ENCODE assay signal across 34 cellular contexts in genomic region chr3:161405087-161405486, GRCh38. TPM values are rescaled to one million over a fixed set of nuclear protein-coding genes. Genes with fewer than 3 reads are reported as not detected.
"Had no signal": no experiment of that assay in that cellular context is flagged by ENCODE, and none has a peak within 500 bp of the region (broad histone marks: within the 10 kb centered on the region; RNA-seq: fewer than 3 reads in every experiment).

No MANE protein-coding gene starts in this region.

- H3K4me1 ChIP-seq: adrenal gland, ascending aorta, breast epithelium had no signal

- H3K27ac ChIP-seq: adrenal gland, ascending aorta, body of pancreas, brain microvascular endothelial cell, breast epithelium, cardiac muscle cell had no signal

- H3K27me3 ChIP-seq: adrenal gland, ascending aorta, body of pancreas, brain microvascular endothelial cell, breast epithelium, cardiac muscle cell had no signal

- DNase-seq: activated effector memory CD4-positive, alpha-beta T cell treated with anti-CD3 and anti-CD28 coated beads, Interleukin-2, amount 50 U/mL, for 16 hours; activated effector memory CD4-positive, alpha-beta T cell treated with Interleukin-2 at 50 U/mL for 16 hours; activated gamma-delta T cell; activated gamma-delta T cell treated with Interleukin-2 at 50 U/mL for 16 hours; activated naive CD4-positive, alpha-beta T cell; activated naive CD4-positive, alpha-beta T cell treated with anti-CD3 and anti-CD28 coated beads for 36 hours; activated naive CD4-positive, alpha-beta T cell treated with anti-CD3 and anti-CD28 coated beads, Interleukin-2, amount 10 ng/mL, durations not matched to agents 7 days and 5 days; activated naive CD4-positive, alpha-beta T cell treated with anti-CD3 and anti-CD28 coated beads, Interleukin-2, amount 50 U/mL, for 16 hours; activated naive CD4-positive, alpha-beta T cell treated with Interleukin-2 at 50 U/mL for 16 hours; activated naive CD8-positive, alpha-beta T cell treated with anti-CD3 and anti-CD28 coated beads for 36 hours; activated naive CD8-positive, alpha-beta T cell treated with anti-CD3 and anti-CD28 coated beads, Interleukin-2, amount 10 ng/mL, durations not matched to agents 7 days and 5 days; activated naive CD8-positive, alpha-beta T cell treated with anti-CD3 and anti-CD28 coated beads, Interleukin-2, amount 50 U/mL, for 24 hours; activated T-cell treated with anti-CD3 and anti-CD28 coated beads, Interleukin-2, amount 50 U/mL, for 24 hours; activated T-cell treated with anti-CD3 and anti-CD28 coated beads, Interleukin-2, amount 50 U/mL, for 4 hours; activated T-cell treated with anti-CD3 and anti-CD28 coated beads, Interleukin-2, amount 50 U/mL, for 48 hours; activated T-cell treated with anti-CD3 and anti-CD28 coated beads, Interleukin-2, amount 50 U/mL, for 72 hours; adrenal gland; amniotic stem cell; amygdala; anterior cingulate cortex; aorta; body of pancreas; brain microvascular endothelial cell; caudate nucleus; central memory CD4-positive, alpha-beta T cell; cerebellar nuclear complex had no signal

- H3K9me3 ChIP-seq: adrenal gland, ascending aorta, body of pancreas, breast epithelium had no signal

- H3K4me3 ChIP-seq: adrenal gland, ascending aorta, body of pancreas, breast epithelium, cardiac muscle cell had no signal

- H3K36me3 ChIP-seq: adrenal gland, ascending aorta, brain microvascular endothelial cell, breast epithelium, cardiac muscle cell had no signal

- ATAC-seq: activated naive CD4-positive, alpha-beta T cell treated with anti-CD3 and anti-CD28 coated beads, Interleukin-2, amount 50 U/mL, for 72 hours; activated naive CD8-positive, alpha-beta T cell treated with anti-CD3 and anti-CD28 coated beads, Interleukin-2, amount 50 U/mL, for 24 hours; activated T-cell treated with anti-CD3 and anti-CD28 coated beads, Interleukin-2, amount 50 U/mL, for 4 hours; activated T-cell treated with anti-CD3 and anti-CD28 coated beads, Interleukin-2, amount 50 U/mL, for 72 hours; activated T-helper 17 cell treated with anti-CD3 and anti-CD28 coated beads, Interleukin-2, amount 50 U/mL, for 72 hours; body of pancreas had no signal

RNA-seq across cellular contexts. Expression of gene SPTSSB, which starts 33.8 kb away (rescaled TPM):
- total RNA-seq: activated naive CD4-positive, alpha-beta T cell treated with anti-CD3 and anti-CD28 coated beads for 36 hours; activated naive CD4-positive, alpha-beta T cell treated with anti-CD3 and anti-CD28 coated beads, Interleukin-2, amount 50 U/mL, for 72 hours; activated naive CD8-positive, alpha-beta T cell treated with anti-CD3 and anti-CD28 coated beads for 36 hours; activated T-cell treated with anti-CD3 and anti-CD28 coated beads, Interleukin-2, amount 50 U/mL, for 72 hours; activated T-helper 1 cell treated with anti-CD3 and anti-CD28 coated beads, Interleukin-12 subunit alpha, Interleukin-12 subunit beta, Interleukin-2, Interleukin-4 antibody, amounts not matched to agents 30 ng/mL and 10 ng/mL and 1 ng/mL, durations not matched to agents 14 hours and 24 hours and 36 hours; activated T-helper 17 cell treated with anti-CD3 and anti-CD28 coated beads, Interleukin-2, amount 50 U/mL, for 72 hours; activated T-helper 2 cell treated with anti-CD3 and anti-CD28 coated beads, Interferon-gamma antibody, Interleukin-2, Interleukin-4, amounts not matched to agents 10 μg/mL and 5 μg/mL and 100 μg/mL, durations not matched to agents 14 hours and 24 hours and 36 hours; ascending aorta; cardiac muscle cell; chondrocyte had no signal
